In the genomic region with DNA sequence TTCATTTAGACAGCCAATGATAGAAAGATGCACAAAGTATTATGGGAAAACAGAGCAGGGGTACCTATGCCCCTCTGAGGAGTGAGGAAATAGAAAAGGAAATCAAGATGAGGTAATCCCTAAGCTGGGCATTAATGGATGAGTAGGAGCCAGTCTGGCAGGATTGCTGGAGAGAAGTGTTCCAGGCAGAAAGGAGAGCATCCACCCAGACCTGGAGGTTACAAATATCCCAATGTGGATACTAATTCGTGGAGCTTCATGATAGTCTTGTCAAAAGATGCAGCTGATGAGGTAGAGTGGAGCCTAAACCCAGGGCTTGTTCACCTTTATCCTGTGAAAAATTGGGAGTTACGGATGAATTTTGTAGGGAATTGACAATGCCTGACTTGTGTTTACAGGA, we compare ENCODE assay signal across 8 cellular contexts.
"Had no signal": no experiment of that assay in that cellular context is flagged by ENCODE, and none has a peak within 500 bp of the region (broad histone marks: within the 10 kb centered on the region; RNA-seq: fewer than 3 reads in every experiment).

No MANE protein-coding gene starts in this region.

- H3K27ac Mint-ChIP-seq: IgD-negative memory B cell had no signal

- H3K4me3 ChIP-seq: GM23248, HAP-1 had no signal

- DNase-seq: GM23248, GOT3, H7, KBM-7 had no signal

- H3K27me3 Mint-ChIP-seq: IgD-negative memory B cell had no signal

- FAIRE-seq: HTR-8/SVneo had no signal

- H3K36me3 ChIP-seq: HAP-1 had no signal

- H3K27ac ChIP-seq: GM23248 had no signal

- H3K9ac ChIP-seq: GM23248 had no signal

- H3K36me3 Mint-ChIP-seq: IgD-negative memory B cell had no signal

- H3K9me3 ChIP-seq: HAP-1 had no signal

- ATAC-seq: HCT116 had no signal

- H2AFZ ChIP-seq: GM23248 had no signal
